32 cellular contexts compared by ENCODE assay signal in genomic region chr15:66960519-66960918, GRCh38.
"Had no signal": no experiment of that assay in that cellular context is flagged by ENCODE, and none has a peak within 500 bp of the region (broad histone marks: within the 10 kb centered on the region; RNA-seq: fewer than 3 reads in every experiment).

No MANE protein-coding gene starts in this region.

- H3K4me3 Mint-ChIP-seq: activated CD4-positive, alpha-beta memory T cell treated with anti-CD3 and anti-CD28 coated beads, Interleukin-2, amount 10 ng/mL, durations not matched to agents 7 days and 5 days; activated CD4-positive, alpha-beta T cell treated with anti-CD3 and anti-CD28 coated beads, Interleukin-2, amount 10 ng/mL, durations not matched to agents 7 days and 5 days; activated naive CD4-positive, alpha-beta T cell treated with anti-CD3 and anti-CD28 coated beads, Interleukin-2, amount 10 ng/mL, durations not matched to agents 7 days and 5 days; activated naive CD8-positive, alpha-beta T cell treated with anti-CD3 and anti-CD28 coated beads, Interleukin-2, amount 10 ng/mL, durations not matched to agents 7 days and 5 days; activated T-cell treated with anti-CD3 and anti-CD28 coated beads, Interleukin-2, amount 50 U/mL, for 24 hours; activated T-cell treated with anti-CD3 and anti-CD28 coated beads, Interleukin-2, amount 50 U/mL, for 72 hours; brain; effector memory CD8-positive, alpha-beta T cell had no signal

- H3K27me3 ChIP-seq: ascending aorta, breast epithelium, cardiac muscle cell, esophagus muscularis mucosa, foreskin keratinocyte, gastrocnemius medialis, heart left ventricle had no signal

- H3K4me3 ChIP-seq: ascending aorta, breast epithelium, cardiac muscle cell, esophagus muscularis mucosa, gastrocnemius medialis, heart left ventricle had no signal

- H3K27ac Mint-ChIP-seq: activated CD4-positive, alpha-beta memory T cell treated with anti-CD3 and anti-CD28 coated beads, Interleukin-2, amount 10 ng/mL, durations not matched to agents 7 days and 5 days; activated CD4-positive, alpha-beta T cell treated with anti-CD3 and anti-CD28 coated beads, Interleukin-2, amount 10 ng/mL, durations not matched to agents 7 days and 5 days; activated naive CD4-positive, alpha-beta T cell treated with anti-CD3 and anti-CD28 coated beads, Interleukin-2, amount 10 ng/mL, durations not matched to agents 7 days and 5 days; activated naive CD4-positive, alpha-beta T cell treated with anti-CD3 and anti-CD28 coated beads, Interleukin-2, amount 50 U/mL, for 72 hours; activated naive CD8-positive, alpha-beta T cell treated with anti-CD3 and anti-CD28 coated beads, Interleukin-2, amount 10 ng/mL, durations not matched to agents 7 days and 5 days; activated T-cell treated with anti-CD3 and anti-CD28 coated beads, Interleukin-2, amount 50 U/mL, for 24 hours; activated T-cell treated with anti-CD3 and anti-CD28 coated beads, Interleukin-2, amount 50 U/mL, for 72 hours; effector memory CD8-positive, alpha-beta T cell had no signal

- H3K4me1 Mint-ChIP-seq: activated CD4-positive, alpha-beta memory T cell treated with anti-CD3 and anti-CD28 coated beads, Interleukin-2, amount 10 ng/mL, durations not matched to agents 7 days and 5 days; activated naive CD8-positive, alpha-beta T cell treated with anti-CD3 and anti-CD28 coated beads, Interleukin-2, amount 10 ng/mL, durations not matched to agents 7 days and 5 days had no signal

- H3K36me3 ChIP-seq: ascending aorta, breast epithelium, cardiac muscle cell, esophagus muscularis mucosa, gastrocnemius medialis, heart left ventricle had no signal

- H3K27ac ChIP-seq: ascending aorta, breast epithelium, cardiac muscle cell, esophagus muscularis mucosa, foreskin keratinocyte, gastrocnemius medialis, heart left ventricle had no signal

- ATAC-seq: activated naive CD4-positive, alpha-beta T cell treated with anti-CD3 and anti-CD28 coated beads, Interleukin-2, amount 50 U/mL, for 72 hours; activated T-cell treated with anti-CD3 and anti-CD28 coated beads, Interleukin-2, amount 50 U/mL, for 72 hours; effector memory CD8-positive, alpha-beta T cell; gastrocnemius medialis; heart left ventricle had no signal

- DNase-seq: activated CD4-positive, alpha-beta memory T cell treated with anti-CD3 and anti-CD28 coated beads, Interleukin-2, amount 10 ng/mL, durations not matched to agents 7 days and 5 days; activated CD4-positive, alpha-beta T cell treated with anti-CD3 and anti-CD28 coated beads for 4 hours; activated CD4-positive, alpha-beta T cell treated with anti-CD3 and anti-CD28 coated beads, Interleukin-2, amount 10 ng/mL, durations not matched to agents 7 days and 5 days; activated CD4-positive, alpha-beta T cell treated with anti-CD3 and anti-CD28 coated beads, Interleukin-2, amount 50 U/mL, for 4 hours; activated CD4-positive, CD25-positive, alpha-beta regulatory T cell; activated CD4-positive, CD25-positive, alpha-beta regulatory T cell treated with anti-CD3 and anti-CD28 coated beads, Interleukin-2, amount 50 U/mL, for 72 hours; activated CD8-positive, alpha-beta memory T cell treated with anti-CD3 and anti-CD28 coated beads, Interleukin-2, amount 50 U/mL, for 48 hours; activated gamma-delta T cell; activated naive CD4-positive, alpha-beta T cell; activated naive CD4-positive, alpha-beta T cell treated with anti-CD3 and anti-CD28 coated beads, Interleukin-2, amount 10 ng/mL, durations not matched to agents 7 days and 5 days; activated naive CD8-positive, alpha-beta T cell treated with anti-CD3 and anti-CD28 coated beads, Interleukin-2, amount 10 ng/mL, durations not matched to agents 7 days and 5 days; activated T-cell treated with anti-CD3 and anti-CD28 coated beads for 4 hours; activated T-cell treated with anti-CD3 and anti-CD28 coated beads, Interleukin-2, amount 50 U/mL, for 24 hours; activated T-cell treated with anti-CD3 and anti-CD28 coated beads, Interleukin-2, amount 50 U/mL, for 72 hours; central memory CD4-positive, alpha-beta T cell; cerebellar nuclear complex; cortex of kidney; dermis blood vessel endothelial cell; effector CD4-positive, alpha-beta T cell; effector memory CD8-positive, alpha-beta T cell; erythroblast; foreskin keratinocyte; gastrocnemius medialis; glutamatergic neuron; heart left ventricle; T-helper 2 cell had no signal

- H3K9me3 ChIP-seq: ascending aorta, breast epithelium, esophagus muscularis mucosa, gastrocnemius medialis, heart left ventricle had no signal

- H3K4me1 ChIP-seq: ascending aorta, breast epithelium, esophagus muscularis mucosa, gastrocnemius medialis had no signal

- H3K9me3 Mint-ChIP-seq: activated CD4-positive, alpha-beta memory T cell treated with anti-CD3 and anti-CD28 coated beads, Interleukin-2, amount 10 ng/mL, durations not matched to agents 7 days and 5 days; activated CD4-positive, alpha-beta T cell treated with anti-CD3 and anti-CD28 coated beads, Interleukin-2, amount 10 ng/mL, durations not matched to agents 7 days and 5 days; activated naive CD4-positive, alpha-beta T cell treated with anti-CD3 and anti-CD28 coated beads, Interleukin-2, amount 10 ng/mL, durations not matched to agents 7 days and 5 days; activated naive CD4-positive, alpha-beta T cell treated with anti-CD3 and anti-CD28 coated beads, Interleukin-2, amount 50 U/mL, for 72 hours; activated naive CD8-positive, alpha-beta T cell treated with anti-CD3 and anti-CD28 coated beads, Interleukin-2, amount 10 ng/mL, durations not matched to agents 7 days and 5 days; activated T-cell treated with anti-CD3 and anti-CD28 coated beads, Interleukin-2, amount 50 U/mL, for 24 hours; activated T-cell treated with anti-CD3 and anti-CD28 coated beads, Interleukin-2, amount 50 U/mL, for 72 hours; effector memory CD8-positive, alpha-beta T cell had no signal

- H3K36me3 Mint-ChIP-seq: activated naive CD4-positive, alpha-beta T cell treated with anti-CD3 and anti-CD28 coated beads, Interleukin-2, amount 10 ng/mL, durations not matched to agents 7 days and 5 days; activated naive CD4-positive, alpha-beta T cell treated with anti-CD3 and anti-CD28 coated beads, Interleukin-2, amount 50 U/mL, for 72 hours; activated naive CD8-positive, alpha-beta T cell treated with anti-CD3 and anti-CD28 coated beads, Interleukin-2, amount 10 ng/mL, durations not matched to agents 7 days and 5 days; brain had no signal
